1 cellular context compared by ENCODE assay signal in the genomic region with DNA sequence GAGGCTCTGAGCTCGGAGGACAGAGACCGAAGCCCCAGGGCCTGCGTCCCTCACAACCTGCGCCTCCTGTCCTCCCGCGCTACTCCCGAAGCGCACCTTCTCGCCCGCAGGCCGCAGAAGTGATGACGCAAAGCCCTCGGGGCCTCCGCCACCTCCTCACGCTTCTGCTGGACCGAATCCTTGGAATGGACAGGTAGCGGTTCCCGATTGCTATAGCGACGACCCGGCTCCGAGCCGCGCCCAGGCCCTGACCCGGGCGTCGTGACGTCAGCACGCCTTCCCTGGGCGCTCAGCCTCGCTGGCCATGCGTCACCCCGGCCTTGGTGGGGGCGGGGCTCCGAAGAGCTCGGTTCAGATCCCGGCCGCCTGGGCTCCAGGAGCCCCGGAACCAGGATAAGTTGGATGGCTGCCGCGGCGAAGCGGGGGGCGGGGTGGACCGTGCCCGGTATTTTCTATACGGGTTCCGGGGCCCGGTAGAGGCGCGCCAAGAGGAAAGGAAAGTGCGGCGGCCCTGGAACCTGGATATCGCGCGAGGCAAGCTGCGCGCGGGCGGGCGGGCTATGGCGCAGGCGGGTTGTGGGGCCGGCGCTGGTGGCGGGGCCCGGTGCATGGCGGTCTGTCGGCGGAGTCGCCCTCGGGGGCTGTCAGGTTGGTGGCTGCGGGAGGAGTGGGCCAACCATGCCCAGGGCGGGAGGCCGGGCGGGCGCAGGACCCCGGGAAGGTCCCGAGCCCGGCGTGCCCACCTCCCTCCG.
TF ChIP-seq lines count a peak whose summit lies in the region.

A gene (plus strand): TSS at position 542 of the 752 bp plus-strand sequence. CDS start 21,417 bp downstream, outside the sequence.

TF ChIP-seq in HepG2, 621 proteins besides CTCF, POLR2A, EP300 and RAD21 (continued from another document and continues in another):
- TF ChIP-seq, protein P1, sequence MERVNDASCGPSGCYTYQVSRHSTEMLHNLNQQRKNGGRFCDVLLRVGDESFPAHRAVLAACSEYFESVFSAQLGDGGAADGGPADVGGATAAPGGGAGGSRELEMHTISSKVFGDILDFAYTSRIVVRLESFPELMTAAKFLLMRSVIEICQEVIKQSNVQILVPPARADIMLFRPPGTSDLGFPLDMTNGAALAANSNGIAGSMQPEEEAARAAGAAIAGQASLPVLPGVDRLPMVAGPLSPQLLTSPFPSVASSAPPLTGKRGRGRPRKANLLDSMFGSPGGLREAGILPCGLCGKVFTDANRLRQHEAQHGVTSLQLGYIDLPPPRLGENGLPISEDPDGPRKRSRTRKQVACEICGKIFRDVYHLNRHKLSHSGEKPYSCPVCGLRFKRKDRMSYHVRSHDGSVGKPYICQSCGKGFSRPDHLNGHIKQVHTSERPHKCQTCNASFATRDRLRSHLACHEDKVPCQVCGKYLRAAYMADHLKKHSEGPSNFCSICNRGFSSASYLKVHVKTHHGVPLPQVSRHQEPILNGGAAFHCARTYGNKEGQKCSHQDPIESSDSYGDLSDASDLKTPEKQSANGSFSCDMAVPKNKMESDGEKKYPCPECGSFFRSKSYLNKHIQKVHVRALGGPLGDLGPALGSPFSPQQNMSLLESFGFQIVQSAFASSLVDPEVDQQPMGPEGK (CRISPR knock-in tag; IDR thresholded peaks at IDR 0.05) = peak; percentile 87
- peak; percentile 99 for TF ChIP-seq HOXA3 (CRISPR knock-in tag; IDR thresholded peaks at IDR 0.05)
- 0 out of 2 replicates have a peak, but pooled peaks have one; percentile 27 for TF ChIP-seq ZNF75D (CRISPR knock-in tag; IDR thresholded peaks at IDR 0.05; ENCODE audit: borderline replicate concordance)
- TF ChIP-seq ZBTB8A (CRISPR knock-in tag; IDR thresholded peaks at IDR 0.05; ENCODE audit: borderline replicate concordance, low read depth) = peak; percentile 86
- peak; percentile 99 for TF ChIP-seq ZFY (CRISPR knock-in tag; IDR thresholded peaks at IDR 0.05)
- peak; percentile 87; the same call in 1 of the 2 replicates for TF ChIP-seq ZNF136 (CRISPR knock-in tag; IDR thresholded peaks at IDR 0.05; ENCODE audit: low read depth)
- peak; percentile 82 for TF ChIP-seq MEF2D (CRISPR knock-in tag; IDR thresholded peaks at IDR 0.05)
- TF ChIP-seq ZEB1 (IDR thresholded peaks at IDR 0.05; ENCODE audit: insufficient replicate concordance, low read depth) = peak; percentile 83
- 0 out of 2 replicates have a peak, but pooled peaks have one; percentile 63 for TF ChIP-seq RARG (CRISPR knock-in tag; IDR thresholded peaks at IDR 0.05; ENCODE audit: low read depth)
- peak; percentile 84 for TF ChIP-seq RFX5 (IDR thresholded peaks at IDR 0.05; ENCODE audit: low read depth, low read length)
- peak; percentile 45; the same call in 1 of the 2 replicates for TF ChIP-seq RCOR2 (CRISPR knock-in tag; IDR thresholded peaks at IDR 0.05)
- no peak for TF ChIP-seq SRSF4 (IDR thresholded peaks at IDR 0.05; ENCODE audit: low read depth, low read length, poor library complexity, severe bottlenecking)
- TF ChIP-seq, protein P2, sequence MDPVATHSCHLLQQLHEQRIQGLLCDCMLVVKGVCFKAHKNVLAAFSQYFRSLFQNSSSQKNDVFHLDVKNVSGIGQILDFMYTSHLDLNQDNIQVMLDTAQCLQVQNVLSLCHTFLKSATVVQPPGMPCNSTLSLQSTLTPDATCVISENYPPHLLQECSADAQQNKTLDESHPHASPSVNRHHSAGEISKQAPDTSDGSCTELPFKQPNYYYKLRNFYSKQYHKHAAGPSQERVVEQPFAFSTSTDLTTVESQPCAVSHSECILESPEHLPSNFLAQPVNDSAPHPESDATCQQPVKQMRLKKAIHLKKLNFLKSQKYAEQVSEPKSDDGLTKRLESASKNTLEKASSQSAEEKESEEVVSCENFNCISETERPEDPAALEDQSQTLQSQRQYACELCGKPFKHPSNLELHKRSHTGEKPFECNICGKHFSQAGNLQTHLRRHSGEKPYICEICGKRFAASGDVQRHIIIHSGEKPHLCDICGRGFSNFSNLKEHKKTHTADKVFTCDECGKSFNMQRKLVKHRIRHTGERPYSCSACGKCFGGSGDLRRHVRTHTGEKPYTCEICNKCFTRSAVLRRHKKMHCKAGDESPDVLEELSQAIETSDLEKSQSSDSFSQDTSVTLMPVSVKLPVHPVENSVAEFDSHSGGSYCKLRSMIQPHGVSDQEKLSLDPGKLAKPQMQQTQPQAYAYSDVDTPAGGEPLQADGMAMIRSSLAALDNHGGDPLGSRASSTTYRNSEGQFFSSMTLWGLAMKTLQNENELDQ (CRISPR knock-in tag; IDR thresholded peaks at IDR 0.05; ENCODE audit: borderline replicate concordance) = no peak; the same call in 1 of the 2 replicates
- TF ChIP-seq NCOA2 (CRISPR knock-in tag; IDR thresholded peaks at IDR 0.05) = no peak; the same call in none of the 2 replicates
- TF ChIP-seq CBFB (CRISPR knock-in tag; IDR thresholded peaks at IDR 0.05) = peak; percentile 95; the same call in 1 of the 2 replicates
- TF ChIP-seq, protein P3, sequence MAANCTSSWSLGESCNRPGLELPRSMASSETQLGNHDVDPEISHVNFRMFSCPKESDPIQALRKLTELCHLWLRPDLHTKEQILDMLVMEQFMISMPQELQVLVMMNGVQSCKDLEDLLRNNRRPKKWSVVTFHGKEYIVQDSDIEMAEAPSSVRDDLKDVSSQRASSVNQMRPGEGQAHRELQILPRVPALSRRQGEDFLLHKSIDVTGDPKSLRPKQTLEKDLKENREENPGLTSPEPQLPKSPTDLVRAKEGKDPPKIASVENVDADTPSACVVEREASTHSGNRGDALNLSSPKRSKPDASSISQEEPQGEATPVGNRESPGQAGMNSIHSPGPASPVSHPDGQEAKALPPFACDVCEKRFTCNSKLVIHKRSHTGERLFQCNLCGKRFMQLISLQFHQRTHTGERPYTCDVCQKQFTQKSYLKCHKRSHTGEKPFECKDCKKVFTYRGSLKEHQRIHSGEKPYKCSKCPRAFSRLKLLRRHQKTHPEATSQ (CRISPR knock-in tag; IDR thresholded peaks at IDR 0.05; ENCODE audit: borderline replicate concordance) = peak; percentile 97; the same call in 1 of the 2 replicates
- peak; percentile 28; the same call in 1 of the 2 replicates for TF ChIP-seq ZNF674 (CRISPR knock-in tag; IDR thresholded peaks at IDR 0.05; ENCODE audit: low read depth)
- TF ChIP-seq, protein P4, sequence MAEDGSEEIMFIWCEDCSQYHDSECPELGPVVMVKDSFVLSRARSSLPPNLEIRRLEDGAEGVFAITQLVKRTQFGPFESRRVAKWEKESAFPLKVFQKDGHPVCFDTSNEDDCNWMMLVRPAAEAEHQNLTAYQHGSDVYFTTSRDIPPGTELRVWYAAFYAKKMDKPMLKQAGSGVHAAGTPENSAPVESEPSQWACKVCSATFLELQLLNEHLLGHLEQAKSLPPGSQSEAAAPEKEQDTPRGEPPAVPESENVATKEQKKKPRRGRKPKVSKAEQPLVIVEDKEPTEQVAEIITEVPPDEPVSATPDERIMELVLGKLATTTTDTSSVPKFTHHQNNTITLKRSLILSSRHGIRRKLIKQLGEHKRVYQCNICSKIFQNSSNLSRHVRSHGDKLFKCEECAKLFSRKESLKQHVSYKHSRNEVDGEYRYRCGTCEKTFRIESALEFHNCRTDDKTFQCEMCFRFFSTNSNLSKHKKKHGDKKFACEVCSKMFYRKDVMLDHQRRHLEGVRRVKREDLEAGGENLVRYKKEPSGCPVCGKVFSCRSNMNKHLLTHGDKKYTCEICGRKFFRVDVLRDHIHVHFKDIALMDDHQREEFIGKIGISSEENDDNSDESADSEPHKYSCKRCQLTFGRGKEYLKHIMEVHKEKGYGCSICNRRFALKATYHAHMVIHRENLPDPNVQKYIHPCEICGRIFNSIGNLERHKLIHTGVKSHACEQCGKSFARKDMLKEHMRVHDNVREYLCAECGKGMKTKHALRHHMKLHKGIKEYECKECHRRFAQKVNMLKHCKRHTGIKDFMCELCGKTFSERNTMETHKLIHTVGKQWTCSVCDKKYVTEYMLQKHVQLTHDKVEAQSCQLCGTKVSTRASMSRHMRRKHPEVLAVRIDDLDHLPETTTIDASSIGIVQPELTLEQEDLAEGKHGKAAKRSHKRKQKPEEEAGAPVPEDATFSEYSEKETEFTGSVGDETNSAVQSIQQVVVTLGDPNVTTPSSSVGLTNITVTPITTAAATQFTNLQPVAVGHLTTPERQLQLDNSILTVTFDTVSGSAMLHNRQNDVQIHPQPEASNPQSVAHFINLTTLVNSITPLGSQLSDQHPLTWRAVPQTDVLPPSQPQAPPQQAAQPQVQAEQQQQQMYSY (CRISPR knock-in tag; IDR thresholded peaks at IDR 0.05) = peak; percentile 79
- TF ChIP-seq ZNF501 (CRISPR knock-in tag; IDR thresholded peaks at IDR 0.05) = peak; percentile 99
- TF ChIP-seq ZNF790 (CRISPR knock-in tag; IDR thresholded peaks at IDR 0.05; ENCODE audit: borderline replicate concordance) = peak; percentile 99
- TF ChIP-seq FOXK1 (CRISPR knock-in tag; IDR thresholded peaks at IDR 0.05; ENCODE audit: borderline replicate concordance, low read depth) = peak; percentile 87
- TF ChIP-seq ZFP1 (CRISPR knock-in tag; IDR thresholded peaks at IDR 0.05) = peak; percentile 90; the same call in 1 of the 2 replicates
- TF ChIP-seq, protein P5, sequence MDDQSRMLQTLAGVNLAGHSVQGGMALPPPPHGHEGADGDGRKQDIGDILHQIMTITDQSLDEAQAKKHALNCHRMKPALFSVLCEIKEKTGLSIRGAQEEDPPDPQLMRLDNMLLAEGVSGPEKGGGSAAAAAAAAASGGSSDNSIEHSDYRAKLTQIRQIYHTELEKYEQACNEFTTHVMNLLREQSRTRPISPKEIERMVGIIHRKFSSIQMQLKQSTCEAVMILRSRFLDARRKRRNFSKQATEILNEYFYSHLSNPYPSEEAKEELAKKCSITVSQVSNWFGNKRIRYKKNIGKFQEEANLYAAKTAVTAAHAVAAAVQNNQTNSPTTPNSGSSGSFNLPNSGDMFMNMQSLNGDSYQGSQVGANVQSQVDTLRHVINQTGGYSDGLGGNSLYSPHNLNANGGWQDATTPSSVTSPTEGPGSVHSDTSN (CRISPR knock-in tag; IDR thresholded peaks at IDR 0.05; ENCODE audit: borderline replicate concordance) = peak; percentile 80
- 0 out of 2 replicates have a peak, but pooled peaks have one; percentile 19 for TF ChIP-seq ZNF615 (CRISPR knock-in tag; IDR thresholded peaks at IDR 0.05; ENCODE audit: borderline replicate concordance)
- TF ChIP-seq, protein P6, sequence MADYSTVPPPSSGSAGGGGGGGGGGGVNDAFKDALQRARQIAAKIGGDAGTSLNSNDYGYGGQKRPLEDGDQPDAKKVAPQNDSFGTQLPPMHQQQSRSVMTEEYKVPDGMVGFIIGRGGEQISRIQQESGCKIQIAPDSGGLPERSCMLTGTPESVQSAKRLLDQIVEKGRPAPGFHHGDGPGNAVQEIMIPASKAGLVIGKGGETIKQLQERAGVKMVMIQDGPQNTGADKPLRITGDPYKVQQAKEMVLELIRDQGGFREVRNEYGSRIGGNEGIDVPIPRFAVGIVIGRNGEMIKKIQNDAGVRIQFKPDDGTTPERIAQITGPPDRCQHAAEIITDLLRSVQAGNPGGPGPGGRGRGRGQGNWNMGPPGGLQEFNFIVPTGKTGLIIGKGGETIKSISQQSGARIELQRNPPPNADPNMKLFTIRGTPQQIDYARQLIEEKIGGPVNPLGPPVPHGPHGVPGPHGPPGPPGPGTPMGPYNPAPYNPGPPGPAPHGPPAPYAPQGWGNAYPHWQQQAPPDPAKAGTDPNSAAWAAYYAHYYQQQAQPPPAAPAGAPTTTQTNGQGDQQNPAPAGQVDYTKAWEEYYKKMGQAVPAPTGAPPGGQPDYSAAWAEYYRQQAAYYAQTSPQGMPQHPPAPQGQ (CRISPR knock-in tag; IDR thresholded peaks at IDR 0.05; ENCODE audit: borderline replicate concordance) = peak; percentile 58; the same call in 1 of the 2 replicates
- TF ChIP-seq ZNF234 (CRISPR knock-in tag; conservative IDR thresholded peaks at IDR 0.05) = peak; percentile 96
- TF ChIP-seq, protein P7, sequence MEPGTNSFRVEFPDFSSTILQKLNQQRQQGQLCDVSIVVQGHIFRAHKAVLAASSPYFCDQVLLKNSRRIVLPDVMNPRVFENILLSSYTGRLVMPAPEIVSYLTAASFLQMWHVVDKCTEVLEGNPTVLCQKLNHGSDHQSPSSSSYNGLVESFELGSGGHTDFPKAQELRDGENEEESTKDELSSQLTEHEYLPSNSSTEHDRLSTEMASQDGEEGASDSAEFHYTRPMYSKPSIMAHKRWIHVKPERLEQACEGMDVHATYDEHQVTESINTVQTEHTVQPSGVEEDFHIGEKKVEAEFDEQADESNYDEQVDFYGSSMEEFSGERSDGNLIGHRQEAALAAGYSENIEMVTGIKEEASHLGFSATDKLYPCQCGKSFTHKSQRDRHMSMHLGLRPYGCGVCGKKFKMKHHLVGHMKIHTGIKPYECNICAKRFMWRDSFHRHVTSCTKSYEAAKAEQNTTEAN (CRISPR knock-in tag; conservative IDR thresholded peaks at IDR 0.05) = peak; percentile 85; the same call in 1 of the 2 replicates
- TF ChIP-seq NPAS2 (CRISPR knock-in tag; IDR thresholded peaks at IDR 0.05; ENCODE audit: borderline replicate concordance) = no peak
- no peak for TF ChIP-seq ZNF577 (CRISPR knock-in tag; IDR thresholded peaks at IDR 0.05; ENCODE audit: borderline replicate concordance, low read depth)
- TF ChIP-seq THAP11 (CRISPR knock-in tag; IDR thresholded peaks at IDR 0.05) = peak; percentile 92
- TF ChIP-seq PAX8 (CRISPR knock-in tag; IDR thresholded peaks at IDR 0.05; ENCODE audit: borderline replicate concordance) = peak; percentile 94; the same call in 1 of the 2 replicates
